ENCODE assay signal across 26 cellular contexts in the genomic region with DNA sequence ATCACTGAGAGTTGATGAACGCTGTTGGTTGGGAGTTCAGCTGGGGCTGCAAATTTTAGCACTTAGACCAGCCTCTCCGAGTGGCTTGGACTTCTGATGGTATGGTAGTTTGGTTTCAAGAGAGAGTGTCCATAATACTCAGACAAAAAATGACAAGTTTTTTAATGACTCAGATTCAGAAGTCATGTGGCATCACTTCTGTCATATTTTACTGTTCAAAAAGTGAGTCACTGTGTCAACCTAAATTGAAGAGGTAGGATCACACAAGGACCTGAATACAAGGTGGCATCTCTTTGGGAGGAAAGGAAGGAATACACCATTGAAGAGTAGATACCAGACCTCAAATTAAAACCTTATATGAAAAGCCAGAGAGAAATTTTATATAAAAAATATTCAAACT.
DNase-seq lines count a peak whose midpoint lies in the region; ATAC-seq, FAIRE-seq and TF ChIP-seq lines count a peak whose summit lies in the region.
"Had no signal": no experiment of that assay in that cellular context is flagged by ENCODE, and none has a peak within 500 bp of the region (broad histone marks: within the 10 kb centered on the region; RNA-seq: fewer than 3 reads in every experiment).

No MANE protein-coding gene starts in this region.

- CTCF ChIA-PET in PC-3 (lab: Charles Lee): no interaction called here

- FAIRE-seq in bronchial epithelial cell (lab: Jason Lieb, UNC): no peak
- FAIRE-seq: GM12878, GM12892, GM18507 had no signal

- TF ChIP-seq CTCF in PC-3 (conservative IDR thresholded peaks at IDR 0.05; ENCODE audit: low read depth, low read length) (no peak), bronchial epithelial cell (IDR thresholded peaks at IDR 0.05; ENCODE audit: insufficient read depth, low read length, severe bottlenecking) (no peak), smooth muscle cell (IDR thresholded peaks at IDR 0.05; ENCODE audit: borderline replicate concordance, insufficient read depth, poor library complexity, severe bottlenecking) (no peak)

- no peaks in the 10 kb centered on the region for H3K79me2 ChIP-seq in PC-3 (ENCODE audit: low read length)
- H3K79me2 ChIP-seq in smooth muscle cell (ENCODE audit: low read depth): no peaks in the 10 kb centered on the region

- H3F3A ChIP-seq in PC-3 (ENCODE audit: low read length, unreplicated experiment): no peaks in the 10 kb centered on the region
- no peaks in the 10 kb centered on the region for H3F3A ChIP-seq in smooth muscle cell (ENCODE audit: low read depth)

- H3K4me1 ChIP-seq in PC-3 (ENCODE audit: insufficient read depth, low read length) (peaks cover 5% of the 10 kb centered on the region; the same call in 1 of the 2 replicates), smooth muscle cell (ENCODE audit: low read depth) (no peaks in the 10 kb centered on the region)
- H3K4me1 ChIP-seq: BE2C, BLaER1 had no signal

- 0 out of 2 replicates have a peak, but pooled peaks cover 4% of the 10 kb centered on the region for H3K9me2 ChIP-seq in PC-3 (replicated peaks; ENCODE audit: low read length)

- peak; percentile 68 for DNase-seq in PC-3
- DNase-seq in RKO (ENCODE audit: low spot score): peak; percentile 5
- peak; percentile 6 for DNase-seq in bronchial epithelial cell (ENCODE audit: low read depth)
- DNase-seq in smooth muscle cell (lab: John Stamatoyannopoulos, UW; ENCODE audit: unreplicated experiment): no peak
- DNase-seq in immature natural killer cell: no peak
- DNase-seq in AG08396 (ENCODE audit: low spot score): no peak
- no peak for DNase-seq in nucleus accumbens (lab: John Stamatoyannopoulos, UW)
- DNase-seq: 8988T; ACHN; BE2C; C1 segment of cervical spinal cord; CD4-positive, alpha-beta memory T cell; CD4-positive, CD25-positive, alpha-beta regulatory T cell; CD8-positive, alpha-beta memory T cell; COR-L47; DMS 273 treated with DMSO at 0.1 percent for 48 hours; DMS153; DMS79; DND-41; EL; GDM1 had no signal

- H3K27ac Mint-ChIP-seq in immature natural killer cell: no peak overlapping the region
- H3K27ac Mint-ChIP-seq: CD14-positive monocyte; CD4-positive, alpha-beta memory T cell; CD4-positive, CD25-positive, alpha-beta regulatory T cell; CD8-positive, alpha-beta memory T cell had no signal

- no peaks in the 10 kb centered on the region for H3K36me3 Mint-ChIP-seq in immature natural killer cell
- H3K36me3 Mint-ChIP-seq: CD14-positive monocyte; CD4-positive, alpha-beta memory T cell; CD4-positive, CD25-positive, alpha-beta regulatory T cell; CD8-positive, alpha-beta memory T cell had no signal

- H3K4me3 ChIP-seq in PC-3 (ENCODE audit: low read length): no peak overlapping the region
- H3K4me3 ChIP-seq in bronchial epithelial cell (ENCODE audit: low read depth, low read length): no peak overlapping the region
- H3K4me3 ChIP-seq in smooth muscle cell: no peak overlapping the region
- H3K4me3 ChIP-seq: BLaER1, GM12878 had no signal

- no peak overlapping the region for H3K27ac ChIP-seq in PC-3 (ENCODE audit: low read length)
- H3K27ac ChIP-seq in smooth muscle cell (ENCODE audit: low read depth): no peak overlapping the region
- H3K27ac ChIP-seq: BLaER1 had no signal

- H3K27me3 ChIP-seq in PC-3 (ENCODE audit: low read length) (no peaks in the 10 kb centered on the region), bronchial epithelial cell (ENCODE audit: control insufficient read depth, insufficient read depth, low read length) (no peaks in the 10 kb centered on the region), smooth muscle cell (ENCODE audit: low read depth) (no peaks in the 10 kb centered on the region)
- H3K27me3 ChIP-seq: BE2C, BLaER1 had no signal

- no peak overlapping the region for H2AFZ ChIP-seq in PC-3 (ENCODE audit: low read length)
- H2AFZ ChIP-seq in smooth muscle cell (ENCODE audit: low read depth): peak overlapping the region; percentile 70

- no peak overlapping the region for H3K4me3 Mint-ChIP-seq in immature natural killer cell
- H3K4me3 Mint-ChIP-seq: CD14-positive monocyte; CD4-positive, alpha-beta memory T cell; CD4-positive, CD25-positive, alpha-beta regulatory T cell; CD8-positive, alpha-beta memory T cell had no signal

- ATAC-seq in PC-3: peak; percentile 94
- ATAC-seq: GM12878 had no signal

- H3K9ac ChIP-seq in PC-3 (ENCODE audit: low read length) (no peak overlapping the region), smooth muscle cell (ENCODE audit: low read depth) (no peak overlapping the region)
- H3K9ac ChIP-seq: BLaER1 had no signal

- H3K4me1 Mint-ChIP-seq in immature natural killer cell: no peaks in the 10 kb centered on the region
- H3K4me1 Mint-ChIP-seq: CD14-positive monocyte; CD4-positive, alpha-beta memory T cell; CD4-positive, CD25-positive, alpha-beta regulatory T cell; CD8-positive, alpha-beta memory T cell had no signal

- no peak overlapping the region for H3K4me2 ChIP-seq in PC-3 (ENCODE audit: low read length)
- no peak overlapping the region for H3K4me2 ChIP-seq in smooth muscle cell
- H3K4me2 ChIP-seq: BLaER1 had no signal

- H4K20me1 ChIP-seq in PC-3 (ENCODE audit: low read length) (no peaks in the 10 kb centered on the region), smooth muscle cell (ENCODE audit: low read depth) (no peaks in the 10 kb centered on the region)
- H4K20me1 ChIP-seq: BLaER1 had no signal

- no TSS peak for BruUV-seq in PC-3 (replicated peaks; lab: Mats Ljungman, UMichigan)

- intact Hi-C loops in PC-3 (cut with micrococcal nuclease): loop anchor here (1.0 kb wide), 1 partner anchor 8 kb away; no protein-coding TSS in a partner anchor

- WGBS in smooth muscle cell (ENCODE audit: low lambda C conversion rate): 42% methylated on average over 2 of the region's 2 CpGs

- H3K9me3 ChIP-seq in PC-3 (ENCODE audit: low read length) (no peaks in the 10 kb centered on the region), smooth muscle cell (replicated peaks; ENCODE audit: low read depth) (no peaks in the 10 kb centered on the region)
- H3K9me3 ChIP-seq: BE2C, BLaER1 had no signal

- H3K36me3 ChIP-seq in PC-3 (ENCODE audit: low read depth, low read length) (no peaks in the 10 kb centered on the region), bronchial epithelial cell (ENCODE audit: control insufficient read depth, insufficient read depth, low read length) (no peaks in the 10 kb centered on the region), smooth muscle cell (ENCODE audit: low read depth) (no peaks in the 10 kb centered on the region)
- H3K36me3 ChIP-seq: BE2C, BLaER1 had no signal

- POLR2A ChIA-PET in PC-3 (lab: Charles Lee; ENCODE audit: unreplicated experiment): no interaction called here

- peaks cover 0 to 9% (median 3%) of the 10 kb centered on the region in 6 donors for H3K9me3 Mint-ChIP-seq in immature natural killer cell

- H3K27me3 Mint-ChIP-seq in immature natural killer cell (ENCODE audit: low read depth in 3 of 3): no peaks in the 10 kb centered on the region
- H3K27me3 Mint-ChIP-seq: CD4-positive, alpha-beta memory T cell; CD4-positive, CD25-positive, alpha-beta regulatory T cell; CD8-positive, alpha-beta memory T cell had no signal

Comparison
In these comparisons a context has a peak if more than half of its experiments do, and no peak if none do; other contexts are left out.
1. DNase-seq: peak in PC-3 (single experiment), RKO (single experiment) and bronchial epithelial cell (single experiment); none in smooth muscle cell (single experiment), immature natural killer cell (0 of 3), AG08396 (single experiment) and nucleus accumbens (0 of 56).